28 cellular contexts compared by ENCODE assay signal in genomic region chr4:142886566-142886965, GRCh38.
"Had no signal": no experiment of that assay in that cellular context is flagged by ENCODE, and none has a peak within 500 bp of the region (broad histone marks: within the 10 kb centered on the region; RNA-seq: fewer than 3 reads in every experiment).

No MANE protein-coding gene starts in this region.

- H3K9me3 Mint-ChIP-seq: memory B cell; natural killer cell treated with Interleukin-12 subunit alpha and Interleukin-12 subunit beta and Interleukin-15 and Interleukin-18, amount 100 ng/mL, for 72 hours; stimulated activated effector memory CD8-positive, alpha-beta T cell treated with anti-CD3 and anti-CD28 coated beads, Interleukin-12 subunit alpha, Interleukin-12 subunit beta, amount 100 ng/mL, for 72 hours had no signal

- ATAC-seq: foreskin keratinocyte; left lobe of liver; mucosa of descending colon; natural killer cell treated with Interleukin-12 subunit alpha and Interleukin-12 subunit beta and Interleukin-15 and Interleukin-18, amount 100 ng/mL, for 72 hours; sciatic nerve; stimulated activated effector memory CD8-positive, alpha-beta T cell treated with anti-CD3 and anti-CD28 coated beads, Interleukin-12 subunit alpha, Interleukin-12 subunit beta, amount 100 ng/mL, for 72 hours; upper lobe of right lung had no signal

- H3K27me3 Mint-ChIP-seq: memory B cell; naive B cell; natural killer cell treated with Interleukin-12 subunit alpha and Interleukin-12 subunit beta and Interleukin-15 and Interleukin-18, amount 100 ng/mL, for 72 hours; progenitor cell of endocrine pancreas had no signal

- H3K27ac ChIP-seq: esophagus muscularis mucosa, foreskin keratinocyte, parathyroid adenoma, right atrium auricular region, thoracic aorta, tibial nerve, upper lobe of right lung, uterus had no signal

- H3K4me1 ChIP-seq: esophagus muscularis mucosa, foreskin keratinocyte, parathyroid adenoma, right atrium auricular region, tibial nerve, upper lobe of right lung, uterus had no signal

- H3K36me3 ChIP-seq: esophagus muscularis mucosa, right atrium auricular region, thoracic aorta, tibial nerve, upper lobe of right lung, uterus had no signal

- H3K4me3 Mint-ChIP-seq: memory B cell; mesothelial cell of epicardium; naive B cell; natural killer cell treated with Interleukin-12 subunit alpha and Interleukin-12 subunit beta and Interleukin-15 and Interleukin-18, amount 100 ng/mL, for 72 hours; neural crest cell; stimulated activated effector memory CD8-positive, alpha-beta T cell treated with anti-CD3 and anti-CD28 coated beads, Interleukin-12 subunit alpha, Interleukin-12 subunit beta, amount 100 ng/mL, for 72 hours had no signal

- H3K4me3 ChIP-seq: esophagus muscularis mucosa, lung, mucosa of descending colon, right atrium auricular region, smooth muscle cell, thoracic aorta, tibial nerve, upper lobe of right lung, uterus had no signal

- H3K27ac Mint-ChIP-seq: memory B cell; mesothelial cell of epicardium; naive B cell; natural killer cell treated with Interleukin-12 subunit alpha and Interleukin-12 subunit beta and Interleukin-15 and Interleukin-18, amount 100 ng/mL, for 72 hours; progenitor cell of endocrine pancreas; stimulated activated effector memory CD8-positive, alpha-beta T cell treated with anti-CD3 and anti-CD28 coated beads, Interleukin-12 subunit alpha, Interleukin-12 subunit beta, amount 100 ng/mL, for 72 hours had no signal

- H3K27me3 ChIP-seq: esophagus muscularis mucosa, right atrium auricular region, tibial nerve, upper lobe of right lung, uterus had no signal

- H3K9ac ChIP-seq: parathyroid adenoma had no signal

- H3K4me2 ChIP-seq: smooth muscle cell had no signal

- H3K4me1 Mint-ChIP-seq: memory B cell; naive B cell; neural crest cell; stimulated activated effector memory CD8-positive, alpha-beta T cell treated with anti-CD3 and anti-CD28 coated beads, Interleukin-12 subunit alpha, Interleukin-12 subunit beta, amount 100 ng/mL, for 72 hours had no signal

- H3K79me2 ChIP-seq: parathyroid adenoma had no signal

- H3K9me3 ChIP-seq: esophagus muscularis mucosa, mucosa of descending colon, right atrium auricular region, thoracic aorta, tibial nerve, upper lobe of right lung, uterus had no signal

- DNase-seq: cerebellar nuclear complex; cortex of kidney; effector CD8-positive, alpha-beta T cell; foreskin keratinocyte; hypothalamus; kidney; mucosa of descending colon; naive B cell; stimulated activated CD4-positive, alpha-beta T cell treated with anti-CD3 and anti-CD28 coated beads, Interleukin-2, amount 100 ng/mL, for 24 hours; stimulated activated CD4-positive, alpha-beta T cell treated with anti-CD3 and anti-CD28 coated beads, Interleukin-4, amount 100 ng/mL, for 24 hours; stimulated activated naive CD4-positive, alpha-beta T cell treated with Interleukin-2 at 50 U/mL for 16 hours; upper lobe of right lung; uterus had no signal

- H3K36me3 Mint-ChIP-seq: memory B cell; mesothelial cell of epicardium; naive B cell; natural killer cell treated with Interleukin-12 subunit alpha and Interleukin-12 subunit beta and Interleukin-15 and Interleukin-18, amount 100 ng/mL, for 72 hours; stimulated activated effector memory CD8-positive, alpha-beta T cell treated with anti-CD3 and anti-CD28 coated beads, Interleukin-12 subunit alpha, Interleukin-12 subunit beta, amount 100 ng/mL, for 72 hours had no signal
